In genomic region chr5:90932052-90932699, GRCh38 we compare ENCODE assay signal across 9 cellular contexts.
DNase-seq lines count a peak whose midpoint lies in the region; ATAC-seq and TF ChIP-seq lines count a peak whose summit lies in the region.
"Had no signal": no experiment of that assay in that cellular context is flagged by ENCODE, and none has a peak within 500 bp of the region (broad histone marks: within the 10 kb centered on the region; RNA-seq: fewer than 3 reads in every experiment).

No MANE protein-coding gene starts in this region.

- H3K4me1 Mint-ChIP-seq in activated naive CD4-positive, alpha-beta T cell treated with anti-CD3 and anti-CD28 coated beads for 36 hours (ENCODE audit: low read depth): peaks cover 5% of the 10 kb centered on the region

- peak; percentile 64 for ATAC-seq in GM21528 (IDR thresholded peaks at IDR 0.05; ENCODE audit: low FRiP score, unreplicated experiment)
- no peak for ATAC-seq in HG03571 (IDR thresholded peaks at IDR 0.05; ENCODE audit: unreplicated experiment)

- intact Hi-C loops in activated naive CD4-positive, alpha-beta T cell treated with anti-CD3 and anti-CD28 coated beads for 36 hours (cut with micrococcal nuclease): loop anchor here (1.0 to 2.0 kb wide), 7 partner anchors 8 to 487 kb away; no protein-coding TSS in a partner anchor
- intact Hi-C loops in head of caudate nucleus (cut with DNase I): no loop called here
- intact Hi-C loops in prostate gland (cut with DNase I): loop anchor here (2.0 to 5.0 kb wide), 3 partner anchors 60 to 451 kb away; partner anchors contain the start of gene ARRDC3

- no peaks in the 10 kb centered on the region for H3K9me3 Mint-ChIP-seq in activated naive CD4-positive, alpha-beta T cell treated with anti-CD3 and anti-CD28 coated beads for 36 hours

- TF ChIP-seq CTCF in prostate gland (IDR thresholded peaks at IDR 0.05): peak; percentile 41 to 86 (median 78)

- H3K27ac ChIP-seq in prostate gland: peak overlapping the region in 1 of 2 donors; percentile 14
- H3K27ac ChIP-seq: BLaER1 treated with 17β-estradiol and CSF1 and Interleukin-3, amounts not matched to agents 10 nM and 100 nM had no signal

- TF ChIP-seq POLR2A in prostate gland (IDR thresholded peaks at IDR 0.05): no peak

- H3K9me3 ChIP-seq in prostate gland: no peaks in the 10 kb centered on the region

- H3K27me3 Mint-ChIP-seq in activated naive CD4-positive, alpha-beta T cell treated with anti-CD3 and anti-CD28 coated beads for 36 hours (ENCODE audit: low read depth): peaks cover 8% of the 10 kb centered on the region

- DNase-seq in NCI-H1092 treated with DMSO at 0.1 percent for 48 hours (lab: John Stamatoyannopoulos, UW) (peak; percentile 6), NCI-H1092 (lab: John Stamatoyannopoulos, UW) (no peak), NCI-H2029 (lab: John Stamatoyannopoulos, UW) (peak; percentile 1), head of caudate nucleus (peak in 34 of 42 donors; percentile 3 to 82 (median 48)), prostate gland (ENCODE audit: low spot score) (peak; percentile 65)
- peak; percentile 65 for DNase-seq in activated naive CD4-positive, alpha-beta T cell treated with anti-CD3 and anti-CD28 coated beads for 36 hours

- H3K4me1 ChIP-seq in prostate gland (replicated peaks): no peaks in the 10 kb centered on the region
- H3K4me1 ChIP-seq: BLaER1 treated with 17β-estradiol and CSF1 and Interleukin-3, amounts not matched to agents 10 nM and 100 nM had no signal

- no peak overlapping the region for H3K27ac Mint-ChIP-seq in activated naive CD4-positive, alpha-beta T cell treated with anti-CD3 and anti-CD28 coated beads for 36 hours

- WGBS in prostate gland: 3% methylated on average over 4 of the region's 4 CpGs

- CTCF ChIA-PET in activated naive CD4-positive, alpha-beta T cell treated with anti-CD3 and anti-CD28 coated beads for 36 hours (lab: Charles Lee): interaction anchor here (0.6 to 3.3 kb wide), 38 partner anchors 8 to 488 kb away, joined by 3 to 37 read pairs (median 4); no protein-coding TSS in a partner anchor

- H3K4me3 Mint-ChIP-seq in activated naive CD4-positive, alpha-beta T cell treated with anti-CD3 and anti-CD28 coated beads for 36 hours: no peak overlapping the region

- H3K27me3 ChIP-seq in prostate gland (replicated peaks; ENCODE audit: insufficient read depth): no peaks in the 10 kb centered on the region
- H3K27me3 ChIP-seq: BLaER1 treated with 17β-estradiol and CSF1 and Interleukin-3, amounts not matched to agents 10 nM and 100 nM had no signal

- peaks cover 1% of the 10 kb centered on the region for H3K36me3 Mint-ChIP-seq in activated naive CD4-positive, alpha-beta T cell treated with anti-CD3 and anti-CD28 coated beads for 36 hours (ENCODE audit: low read depth)

- H3K36me3 ChIP-seq in prostate gland: no peaks in the 10 kb centered on the region
- H3K36me3 ChIP-seq: BLaER1 treated with 17β-estradiol and CSF1 and Interleukin-3, amounts not matched to agents 10 nM and 100 nM had no signal

- H3K4me3 ChIP-seq in prostate gland: no peak overlapping the region
- H3K4me3 ChIP-seq: BLaER1 treated with 17β-estradiol and CSF1 and Interleukin-3, amounts not matched to agents 10 nM and 100 nM had no signal
